15 cellular contexts compared by ENCODE assay signal in the genomic region with DNA sequence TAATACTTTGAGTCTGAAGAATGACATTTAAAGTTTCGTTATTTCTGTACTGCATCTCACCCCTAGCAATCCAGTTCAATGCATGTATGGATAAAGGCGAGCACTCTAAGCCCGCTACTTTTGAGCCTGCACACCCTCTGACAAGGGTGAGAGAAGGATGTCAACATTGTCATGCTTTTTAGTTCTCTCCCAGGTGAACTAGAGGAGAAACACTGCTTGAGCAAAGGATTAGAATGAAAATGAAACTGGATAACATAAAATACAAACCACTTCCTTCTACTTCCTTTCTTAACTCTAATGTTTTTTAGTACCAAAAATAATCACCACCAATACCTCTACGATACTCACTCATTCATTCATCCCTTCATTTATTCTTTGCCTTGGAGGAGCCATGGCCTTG.
DNase-seq lines count a peak whose midpoint lies in the region; ATAC-seq and TF ChIP-seq lines count a peak whose summit lies in the region.
"Had no signal": no experiment of that assay in that cellular context is flagged by ENCODE, and none has a peak within 500 bp of the region (broad histone marks: within the 10 kb centered on the region; RNA-seq: fewer than 3 reads in every experiment).

No MANE protein-coding gene starts in this region.

- no peak overlapping the region for H3K4ac ChIP-seq in mesendoderm (ENCODE audit: low read depth, low read length)

- H3K27ac ChIP-seq in KMS-11 (no peak overlapping the region), fibroblast of lung (ENCODE audit: insufficient read depth, low read length) (no peak overlapping the region), mesendoderm (ENCODE audit: low read depth, low read length) (no peak overlapping the region)
- H3K27ac ChIP-seq: PC-9, SK-N-MC had no signal

- no peak overlapping the region for H2BK120ac ChIP-seq in mesendoderm (ENCODE audit: low read depth, low read length)

- no peak overlapping the region for H2BK15ac ChIP-seq in mesendoderm (replicated peaks; ENCODE audit: low read depth)

- H3K4me1 Mint-ChIP-seq in activated naive CD8-positive, alpha-beta T cell treated with anti-CD3 and anti-CD28 coated beads, Interleukin-2, amount 10 ng/mL, durations not matched to agents 7 days and 5 days = peaks cover 13% of the 10 kb centered on the region
- peaks cover 13% of the 10 kb centered on the region for H3K4me1 Mint-ChIP-seq in activated naive CD8-positive, alpha-beta T cell treated with anti-CD3 and anti-CD28 coated beads, Interleukin-2, amount 50 U/mL, for 24 hours

- no peak overlapping the region for H3K56ac ChIP-seq in mesendoderm (ENCODE audit: low read length)

- H2BK5ac ChIP-seq in mesendoderm (ENCODE audit: low read length) = no peak overlapping the region

- no peaks in the 10 kb centered on the region for H3K27me3 ChIP-seq in KMS-11 (ENCODE audit: insufficient read depth, low read depth)
- no peaks in the 10 kb centered on the region for H3K27me3 ChIP-seq in fibroblast of lung (ENCODE audit: control insufficient read depth, insufficient read depth, low read length)
- no peaks in the 10 kb centered on the region for H3K27me3 ChIP-seq in mesendoderm (ENCODE audit: insufficient read depth, low read length, poor library complexity)

- peaks cover 12% of the 10 kb centered on the region for H3K9me3 Mint-ChIP-seq in activated naive CD8-positive, alpha-beta T cell treated with anti-CD3 and anti-CD28 coated beads, Interleukin-2, amount 10 ng/mL, durations not matched to agents 7 days and 5 days
- peaks cover 15% of the 10 kb centered on the region for H3K9me3 Mint-ChIP-seq in activated naive CD8-positive, alpha-beta T cell treated with anti-CD3 and anti-CD28 coated beads, Interleukin-2, amount 50 U/mL, for 24 hours

- H3K27me3 Mint-ChIP-seq in activated naive CD8-positive, alpha-beta T cell treated with anti-CD3 and anti-CD28 coated beads, Interleukin-2, amount 10 ng/mL, durations not matched to agents 7 days and 5 days = no peaks in the 10 kb centered on the region
- H3K27me3 Mint-ChIP-seq in activated naive CD8-positive, alpha-beta T cell treated with anti-CD3 and anti-CD28 coated beads, Interleukin-2, amount 50 U/mL, for 24 hours = no peaks in the 10 kb centered on the region

- no peak overlapping the region for H3K4me3 ChIP-seq in KMS-11 (IDR thresholded peaks at IDR 0.05; ENCODE audit: insufficient read depth, low read depth, low read length)
- H3K4me3 ChIP-seq in fibroblast of lung (replicated peaks in 1 of 4; ENCODE audit: control extremely low read depth in 1 of 4, insufficient read depth in 1 of 4, low read depth in 3 of 4, low read length in 4 of 4) = no peak overlapping the region
- H3K4me3 ChIP-seq in mesendoderm (ENCODE audit: low read length) = no peak overlapping the region
- H3K4me3 ChIP-seq: HAP-1, PC-9, SK-N-MC had no signal

- no peak overlapping the region for H3K9ac ChIP-seq in KMS-11
- no peak overlapping the region for H3K9ac ChIP-seq in fibroblast of lung (ENCODE audit: insufficient read depth, low read length)
- no peak overlapping the region for H3K9ac ChIP-seq in mesendoderm (ENCODE audit: low read length)

- H4K5ac ChIP-seq in mesendoderm (ENCODE audit: low read length) = no peak overlapping the region

- H3K36me3 Mint-ChIP-seq in activated naive CD8-positive, alpha-beta T cell treated with anti-CD3 and anti-CD28 coated beads, Interleukin-2, amount 10 ng/mL, durations not matched to agents 7 days and 5 days = peaks cover 13% of the 10 kb centered on the region
- H3K36me3 Mint-ChIP-seq in activated naive CD8-positive, alpha-beta T cell treated with anti-CD3 and anti-CD28 coated beads, Interleukin-2, amount 50 U/mL, for 24 hours (ENCODE audit: low read depth) = no peaks in the 10 kb centered on the region

- no peak overlapping the region for H3K18ac ChIP-seq in mesendoderm (ENCODE audit: low read length)

- H3K4me1 ChIP-seq in KMS-11 (ENCODE audit: low read depth, poor library complexity, severe bottlenecking) (peaks cover 7% of the 10 kb centered on the region), fibroblast of lung (ENCODE audit: control insufficient read depth, extremely low read depth, insufficient read depth, low read length) (no peaks in the 10 kb centered on the region), mesendoderm (ENCODE audit: control insufficient read depth, low read depth, low read length) (no peaks in the 10 kb centered on the region)
- H3K4me1 ChIP-seq: HAP-1 had no signal

- WGBS in mesendoderm (ENCODE audit: extremely low coverage, insufficient coverage, low lambda C conversion rate) = 100% methylated on average over 1 of the region's 4 CpGs

- H3K36me3 ChIP-seq in KMS-11 (ENCODE audit: insufficient read depth) (no peaks in the 10 kb centered on the region), fibroblast of lung (ENCODE audit: control insufficient read depth, insufficient read depth, low read length) (no peaks in the 10 kb centered on the region), mesendoderm (ENCODE audit: control insufficient read depth, insufficient read depth, low read length) (no peaks in the 10 kb centered on the region)
- H3K36me3 ChIP-seq: HAP-1 had no signal

- TF ChIP-seq CTCF in KMS-11 (conservative IDR thresholded peaks at IDR 0.05; ENCODE audit: low read depth, low read length) (no peak), fibroblast of lung (conservative IDR thresholded peaks at IDR 0.05 in 1 of 2, IDR thresholded peaks at IDR 0.05 in 1 of 2; ENCODE audit: low read depth in 1 of 2, low read length in 2 of 2) (no peak)

- H3K27ac Mint-ChIP-seq in activated naive CD8-positive, alpha-beta T cell treated with anti-CD3 and anti-CD28 coated beads, Interleukin-2, amount 10 ng/mL, durations not matched to agents 7 days and 5 days = peak overlapping the region; percentile 67
- no peak overlapping the region for H3K27ac Mint-ChIP-seq in activated naive CD8-positive, alpha-beta T cell treated with anti-CD3 and anti-CD28 coated beads, Interleukin-2, amount 50 U/mL, for 24 hours

- H3K4me3 Mint-ChIP-seq in activated naive CD8-positive, alpha-beta T cell treated with anti-CD3 and anti-CD28 coated beads, Interleukin-2, amount 10 ng/mL, durations not matched to agents 7 days and 5 days = peak overlapping the region; percentile 52
- H3K4me3 Mint-ChIP-seq in activated naive CD8-positive, alpha-beta T cell treated with anti-CD3 and anti-CD28 coated beads, Interleukin-2, amount 50 U/mL, for 24 hours = no peak overlapping the region

- H2AK5ac ChIP-seq in mesendoderm (ENCODE audit: low read length) = no peak overlapping the region

- H2AFZ ChIP-seq in KMS-11 (ENCODE audit: low read depth) (0 out of 2 replicates have a peak overlapping the region, but pooled peaks have one; percentile 8), fibroblast of lung (ENCODE audit: low read length) (peak overlapping the region; percentile 48)
- H2AFZ ChIP-seq: PC-9 had no signal

- no peaks in the 10 kb centered on the region for H4K20me1 ChIP-seq in KMS-11 (ENCODE audit: insufficient read depth)
- no peaks in the 10 kb centered on the region for H4K20me1 ChIP-seq in fibroblast of lung (ENCODE audit: control insufficient read depth, extremely low read depth, insufficient read depth, low read length)

- H3K23ac ChIP-seq in mesendoderm (ENCODE audit: low read length) = no peak overlapping the region

- no peaks in the 10 kb centered on the region for H3K79me2 ChIP-seq in KMS-11 (ENCODE audit: insufficient read depth, low read depth)
- H3K79me2 ChIP-seq in fibroblast of lung (ENCODE audit: control insufficient read depth, insufficient read depth, low read length) = no peaks in the 10 kb centered on the region
- H3K79me2 ChIP-seq in mesendoderm (ENCODE audit: control insufficient read depth, insufficient read depth, low read length) = no peaks in the 10 kb centered on the region

- ATAC-seq in activated naive CD8-positive, alpha-beta T cell treated with anti-CD3 and anti-CD28 coated beads, Interleukin-2, amount 10 ng/mL, durations not matched to agents 7 days and 5 days (ENCODE audit: low read depth) = peak; percentile 70
- ATAC-seq in activated naive CD8-positive, alpha-beta T cell treated with anti-CD3 and anti-CD28 coated beads, Interleukin-2, amount 50 U/mL, for 24 hours = no peak
- no peak for ATAC-seq in GM19397 (IDR thresholded peaks at IDR 0.05; ENCODE audit: unreplicated experiment)

- H3K9me3 ChIP-seq in fibroblast of lung (ENCODE audit: control insufficient read depth, insufficient read depth, low read depth, low read length) = no peaks in the 10 kb centered on the region
- H3K9me3 ChIP-seq: HAP-1 had no signal

- H4K8ac ChIP-seq in mesendoderm (ENCODE audit: low read depth, low read length) = no peak overlapping the region

- no peak overlapping the region for H3K4me2 ChIP-seq in KMS-11
- no peak overlapping the region for H3K4me2 ChIP-seq in fibroblast of lung (ENCODE audit: extremely low read depth, insufficient read depth, low read length)
- no peak overlapping the region for H3K4me2 ChIP-seq in mesendoderm (ENCODE audit: low read length)
- H3K4me2 ChIP-seq: PC-9 had no signal

- no peak for DNase-seq in activated naive CD8-positive, alpha-beta T cell treated with anti-CD3 and anti-CD28 coated beads, Interleukin-2, amount 10 ng/mL, durations not matched to agents 7 days and 5 days
- DNase-seq in activated naive CD8-positive, alpha-beta T cell treated with anti-CD3 and anti-CD28 coated beads, Interleukin-2, amount 50 U/mL, for 24 hours = no peak
- DNase-seq in fibroblast of lung (ENCODE audit: low read depth in 2 of 2) = no peak
- no peak for DNase-seq in activated CD4-positive, CD25-positive, alpha-beta regulatory T cell treated with anti-CD3 and anti-CD28 coated beads, Interleukin-2, amount 50 U/mL, for 72 hours
- no peak for DNase-seq in mesendoderm
- no peak for DNase-seq in HUDEP-2 (lab: John Stamatoyannopoulos, UW; ENCODE audit: unreplicated experiment in 76 of 76)
- DNase-seq: COR-L47, NCI-H1048, NCI-H2107, NCI-H226, PC-9 had no signal

- H3K79me1 ChIP-seq in mesendoderm (ENCODE audit: low read length) = no peaks in the 10 kb centered on the region

- POLR2A ChIA-PET in activated naive CD8-positive, alpha-beta T cell treated with anti-CD3 and anti-CD28 coated beads, Interleukin-2, amount 10 ng/mL, durations not matched to agents 7 days and 5 days (lab: Charles Lee) = no interaction called here
